ENCODE assay signal across 10 cellular contexts in genomic region chr5:149857499-149857898, GRCh38.
DNase-seq lines count a peak whose midpoint lies in the region; ATAC-seq and TF ChIP-seq lines count a peak whose summit lies in the region.
"Had no signal": no experiment of that assay in that cellular context is flagged by ENCODE, and none has a peak within 500 bp of the region (broad histone marks: within the 10 kb centered on the region; RNA-seq: fewer than 3 reads in every experiment).

No MANE protein-coding gene starts in this region.

- no peaks in the 10 kb centered on the region for H3K36me3 ChIP-seq in lung (ENCODE audit: control insufficient read depth in 2 of 2, insufficient read depth in 2 of 2, low read length in 2 of 2)

- ATAC-seq in lung (ENCODE audit: insufficient read depth, low FRiP score): peak; percentile 61
- no peak for ATAC-seq in GM19463 (IDR thresholded peaks at IDR 0.05; ENCODE audit: unreplicated experiment)
- no peak for ATAC-seq in HG03354 (IDR thresholded peaks at IDR 0.05; ENCODE audit: poor library complexity, severe bottlenecking, unreplicated experiment)
- ATAC-seq: stimulated activated naive B cell treated with anti-CD40 and anti-IgM and Interleukin-4, amounts not matched to agents 10 μg/mL and 1 μg/mL and 100 μg/mL, for 72 hours had no signal

- no peak overlapping the region for H3K4me3 ChIP-seq in lung

- H3K27ac ChIP-seq in lung (ENCODE audit: low read depth in 1 of 2, low read length in 1 of 2): peak overlapping the region; percentile 81 to 83

- no peaks in the 10 kb centered on the region for H3K27me3 ChIP-seq in lung (ENCODE audit: control insufficient read depth, insufficient read depth)

- whole genome bisulfite sequencing in lung, 2 donors: 23 to 32% methylated on average over 4 of the region's 4 CpGs

- TF ChIP-seq CTCF in lung (IDR thresholded peaks at IDR 0.05; ENCODE audit: control extremely low read depth, extremely low read depth): no peak

- no peaks in the 10 kb centered on the region for H3K9me3 ChIP-seq in lung (ENCODE audit: control insufficient read depth in 2 of 2, insufficient read depth in 1 of 2, low read length in 1 of 2)

- peaks cover 0 to 13% of the 10 kb centered on the region in 2 donors for H3K4me1 ChIP-seq in lung (ENCODE audit: control insufficient read depth in 2 of 2, insufficient read depth in 2 of 2, low read length in 2 of 2)

- DNase-seq in A172 (ENCODE audit: low spot score) (peak; percentile 89), LoVo (ENCODE audit: low spot score) (peak; percentile 45), cerebellar cortex (ENCODE audit: low spot score) (peak; percentile 95), lung (ENCODE audit: low spot score) (peak; percentile 66), SIG-M5 treated with dmso at 0.1 percent for 504 hours (lab: John Stamatoyannopoulos, UW; ENCODE audit: unreplicated experiment) (no peak), T-helper 1 cell (no peak)
- DNase-seq: NCI-H82; stimulated activated naive B cell treated with anti-CD40 and anti-IgM and Interleukin-4, amounts not matched to agents 10 μg/mL and 1 μg/mL and 100 μg/mL, for 72 hours had no signal

Comparison
In these comparisons a context has a peak if more than half of its experiments do, and no peak if none do; other contexts are left out.
1. DNase-seq: peak in A172 (single experiment), LoVo (single experiment), cerebellar cortex (single experiment) and lung (single experiment); none in SIG-M5 treated with dmso at 0.1 percent for 504 hours (single experiment) and T-helper 1 cell (0 of 5).